ENCODE assay signal across 20 cellular contexts in genomic region chr17:41539071-41539492, GRCh38. TPM values are rescaled to one million over a fixed set of nuclear protein-coding genes. Genes with fewer than 3 reads are reported as not detected.
DNase-seq lines count a peak whose midpoint lies in the region; ATAC-seq and TF ChIP-seq lines count a peak whose summit lies in the region.
"Had no signal": no experiment of that assay in that cellular context is flagged by ENCODE, and none has a peak within 500 bp of the region (broad histone marks: within the 10 kb centered on the region; RNA-seq: fewer than 3 reads in every experiment).

No MANE protein-coding gene starts in this region.

- no peaks in the 10 kb centered on the region for H3K79me2 ChIP-seq in GM23338 (replicated peaks; ENCODE audit: insufficient read depth)
- peaks cover 7% of the 10 kb centered on the region; the same call in 1 of the 2 replicates for H3K79me2 ChIP-seq in PC-9 (ENCODE audit: low read depth)
- peaks cover 5% of the 10 kb centered on the region for H3K79me2 ChIP-seq in trophoblast cell (ENCODE audit: control insufficient read depth, insufficient read depth, low read length, poor library complexity)

- no peaks in the 10 kb centered on the region for H3K9me3 ChIP-seq in PC-9 (ENCODE audit: insufficient read depth, low read depth)
- H3K9me3 ChIP-seq in endodermal cell (ENCODE audit: control insufficient read depth, low read length) = no peaks in the 10 kb centered on the region
- H3K9me3 ChIP-seq in trophoblast cell (ENCODE audit: insufficient read depth, low read depth, low read length) = no peaks in the 10 kb centered on the region
- H3K9me3 ChIP-seq in colonic mucosa = no peaks in the 10 kb centered on the region

- H4K8ac ChIP-seq in trophoblast cell (ENCODE audit: low read depth, low read length) = peak overlapping the region; percentile 6

- no peak overlapping the region for H3K23ac ChIP-seq in trophoblast cell (ENCODE audit: low read length)

- H3K4me1 Mint-ChIP-seq in GM23338 = peaks cover 41% of the 10 kb centered on the region
- H3K4me1 Mint-ChIP-seq in endodermal cell = peaks cover 64% of the 10 kb centered on the region
- H3K4me1 Mint-ChIP-seq in immature natural killer cell = no peaks in the 10 kb centered on the region
- H3K4me1 Mint-ChIP-seq: stimulated activated naive CD8-positive, alpha-beta T cell treated with anti-CD3 and anti-CD28 coated beads, Interleukin-15, amount 100 ng/mL, for 72 hours had no signal

- H3K9ac ChIP-seq in endodermal cell (ENCODE audit: extremely low read depth, low read length, poor library complexity, severe bottlenecking) (no peak overlapping the region), trophoblast cell (ENCODE audit: low read length) (no peak overlapping the region), colonic mucosa (ENCODE audit: low read depth in 2 of 2, low read length in 2 of 2) (no peak overlapping the region)

- H3K4me1 ChIP-seq in GM23338 (ENCODE audit: insufficient read depth) = peaks cover 4% of the 10 kb centered on the region
- H3K4me1 ChIP-seq in PC-9 (replicated peaks; ENCODE audit: insufficient read depth) = peaks cover 87% of the 10 kb centered on the region
- H3K4me1 ChIP-seq in endodermal cell (ENCODE audit: control insufficient read depth, insufficient read depth, low read length) = peaks cover 20% of the 10 kb centered on the region
- peaks cover 43 to 54% of the 10 kb centered on the region in 2 experiments for H3K4me1 ChIP-seq in trophoblast cell (ENCODE audit: control insufficient read depth in 1 of 2, insufficient read depth in 2 of 2, low read length in 2 of 2)
- peaks cover 4% of the 10 kb centered on the region for H3K4me1 ChIP-seq in colonic mucosa

- peak overlapping the region; percentile 61 for H2BK5ac ChIP-seq in trophoblast cell (ENCODE audit: low read depth, low read length, poor library complexity)

- WGBS in endodermal cell (ENCODE audit: insufficient coverage in 1 of 2, insufficient read length in 1 of 2), 2 experiments = 73 to 87% methylated on average over 3 to 5 of the region's 5 CpGs
- WGBS in trophoblast cell (ENCODE audit: extremely low coverage, insufficient coverage, insufficient read length) = no CpG with 5 or more reads among the region's 5 CpGs

- intact Hi-C loops in PC-9 (cut with micrococcal nuclease; ENCODE audit: unreplicated experiment) = no loop called here
- intact Hi-C loops in colonic mucosa (cut with DNase I) = no loop called here

- H3K18ac ChIP-seq in trophoblast cell (ENCODE audit: low read length) = peak overlapping the region; percentile 79

- TF ChIP-seq CTCF in GM23338 (conservative IDR thresholded peaks at IDR 0.05; ENCODE audit: low read depth in 2 of 2) (no peak), PC-9 (conservative IDR thresholded peaks at IDR 0.05) (no peak), endodermal cell (conservative IDR thresholded peaks at IDR 0.05) (no peak), colonic mucosa (IDR thresholded peaks at IDR 0.05) (no peak)

- H3K79me1 ChIP-seq in trophoblast cell (ENCODE audit: low read length) = peaks cover 27% of the 10 kb centered on the region

- DNase-seq in GM23338 (ENCODE audit: low spot score) (no peak), PC-9 (no peak), endodermal cell (peak; percentile 82), trophoblast cell (peak in 1 of 2 donors; percentile 30), HPDE6-E6E7 (ENCODE audit: extremely low spot score) (no peak), immature natural killer cell (no peak), colonic mucosa (no peak)
- DNase-seq: activated CD4-positive, alpha-beta T cell treated with anti-CD3 and anti-CD28 coated beads for 48 hours; C1 segment of cervical spinal cord; central memory CD4-positive, alpha-beta T cell; effector memory CD8-positive, alpha-beta T cell; midbrain; NCI-H748 treated with DMSO at 0.1 percent for 48 hours; stimulated activated CD4-positive, alpha-beta T cell treated with anti-CD3 and anti-CD28 coated beads, Interleukin-12 subunit alpha, Interleukin-12 subunit beta, amount 100 ng/mL, for 4 hours; stimulated activated naive CD8-positive, alpha-beta T cell treated with anti-CD3 and anti-CD28 coated beads, Interleukin-15, amount 100 ng/mL, for 72 hours; T-helper 9 cell had no signal

- H3K9me2 ChIP-seq in GM23338 (ENCODE audit: insufficient read depth) (no peaks in the 10 kb centered on the region), PC-9 (ENCODE audit: insufficient read depth) (no peaks in the 10 kb centered on the region)

- no TSS peak for BruUV-seq in PC-9 (replicated peaks; lab: Mats Ljungman, UMichigan)

- H3K4me3 Mint-ChIP-seq in GM23338 = no peak overlapping the region
- peak overlapping the region; percentile 38 for H3K4me3 Mint-ChIP-seq in endodermal cell
- no peak overlapping the region for H3K4me3 Mint-ChIP-seq in immature natural killer cell
- H3K4me3 Mint-ChIP-seq: activated naive CD8-positive, alpha-beta T cell; effector memory CD8-positive, alpha-beta T cell; stimulated activated naive CD8-positive, alpha-beta T cell treated with anti-CD3 and anti-CD28 coated beads, Interleukin-15, amount 100 ng/mL, for 72 hours had no signal

- peak overlapping the region; percentile 19 for H2BK120ac ChIP-seq in trophoblast cell (ENCODE audit: insufficient read depth, low read length, poor library complexity)

- H4K91ac ChIP-seq in trophoblast cell (ENCODE audit: low read depth, low read length) = peak overlapping the region; percentile 82

- H3K4me3 ChIP-seq in GM23338 (no peak overlapping the region), PC-9 (no peak overlapping the region), endodermal cell (ENCODE audit: low read length) (no peak overlapping the region), trophoblast cell (ENCODE audit: low read depth, low read length) (no peak overlapping the region), colonic mucosa (no peak overlapping the region)

- ATAC-seq in GM23338 (peak; percentile 24), GM18502 (IDR thresholded peaks at IDR 0.05; ENCODE audit: poor library complexity, unreplicated experiment) (no peak)
- ATAC-seq: effector memory CD8-positive, alpha-beta T cell; Right ventricle myocardium inferior; stimulated activated naive CD8-positive, alpha-beta T cell treated with anti-CD3 and anti-CD28 coated beads, Interleukin-15, amount 100 ng/mL, for 72 hours had no signal

- no peak overlapping the region for H3K27ac Mint-ChIP-seq in GM23338
- peak overlapping the region; percentile 93 for H3K27ac Mint-ChIP-seq in endodermal cell
- no peak overlapping the region for H3K27ac Mint-ChIP-seq in immature natural killer cell
- H3K27ac Mint-ChIP-seq: activated naive CD8-positive, alpha-beta T cell; effector memory CD8-positive, alpha-beta T cell; stimulated activated naive CD8-positive, alpha-beta T cell treated with anti-CD3 and anti-CD28 coated beads, Interleukin-15, amount 100 ng/mL, for 72 hours had no signal

- no peaks in the 10 kb centered on the region for H3K36me3 ChIP-seq in GM23338 (ENCODE audit: insufficient read depth)
- H3K36me3 ChIP-seq in PC-9 (ENCODE audit: low read depth) = no peaks in the 10 kb centered on the region
- H3K36me3 ChIP-seq in endodermal cell (ENCODE audit: control insufficient read depth, insufficient read depth, low read length) = no peaks in the 10 kb centered on the region
- H3K36me3 ChIP-seq in trophoblast cell (ENCODE audit: control insufficient read depth in 1 of 2, insufficient read depth in 2 of 2, low read length in 2 of 2) = no peaks in the 10 kb centered on the region
- H3K36me3 ChIP-seq in colonic mucosa = no peaks in the 10 kb centered on the region

- H2AFZ ChIP-seq in GM23338 (peak overlapping the region; percentile 52; the same call in 1 of the 2 replicates), PC-9 (no peak overlapping the region), trophoblast cell (ENCODE audit: insufficient read depth, low read length, poor library complexity) (no peak overlapping the region)

- CTCF ChIA-PET in PC-9 (lab: Charles Lee) = interaction anchor here (1.0 kb wide), 1 partner anchor 35 kb away, joined by 3 read pairs; no protein-coding TSS in a partner anchor

- H3K27ac ChIP-seq in GM23338 (ENCODE audit: low read depth) (no peak overlapping the region), PC-9 (0 out of 2 replicates have a peak overlapping the region, but pooled peaks have one; percentile 80), endodermal cell (ENCODE audit: low read depth, low read length) (no peak overlapping the region), trophoblast cell (ENCODE audit: low read depth, low read length) (peak overlapping the region; percentile 56), colonic mucosa (no peak overlapping the region)

- no peaks in the 10 kb centered on the region for H3K9me3 Mint-ChIP-seq in GM23338
- no peaks in the 10 kb centered on the region for H3K9me3 Mint-ChIP-seq in endodermal cell
- H3K9me3 Mint-ChIP-seq in immature natural killer cell = no peaks in the 10 kb centered on the region
- H3K9me3 Mint-ChIP-seq: effector memory CD8-positive, alpha-beta T cell; stimulated activated naive CD8-positive, alpha-beta T cell treated with anti-CD3 and anti-CD28 coated beads, Interleukin-15, amount 100 ng/mL, for 72 hours had no signal

- H4K20me1 ChIP-seq in GM23338 (replicated peaks; ENCODE audit: insufficient read depth) (no peaks in the 10 kb centered on the region), PC-9 (ENCODE audit: insufficient read depth) (no peaks in the 10 kb centered on the region)

- no peak overlapping the region for H4K12ac ChIP-seq in trophoblast cell (ENCODE audit: low read depth, low read length)

- peak overlapping the region; percentile 67 for H2BK12ac ChIP-seq in trophoblast cell (ENCODE audit: low read length)

- peaks cover 14% of the 10 kb centered on the region for H3K27me3 Mint-ChIP-seq in GM23338 (ENCODE audit: insufficient read depth, low read depth, poor library complexity)
- H3K27me3 Mint-ChIP-seq in endodermal cell (ENCODE audit: insufficient read depth) = no peaks in the 10 kb centered on the region
- peaks cover 0 to 14% (median 2%) of the 10 kb centered on the region in 3 donors for H3K27me3 Mint-ChIP-seq in immature natural killer cell (ENCODE audit: low read depth in 3 of 3)

- POLR2A ChIA-PET in PC-9 (lab: Charles Lee; ENCODE audit: unreplicated experiment) = interaction anchor here (0.5 to 0.6 kb wide), 2 partner anchors 11 to 33 kb away, joined by 3 read pairs; partner anchors contain the start of gene KRT19

- H2AK5ac ChIP-seq in trophoblast cell (ENCODE audit: low read length) = peak overlapping the region; percentile 95

- no peaks in the 10 kb centered on the region for H3K36me3 Mint-ChIP-seq in GM23338 (ENCODE audit: low read depth)
- no peaks in the 10 kb centered on the region for H3K36me3 Mint-ChIP-seq in endodermal cell (ENCODE audit: low read depth)
- no peaks in the 10 kb centered on the region for H3K36me3 Mint-ChIP-seq in immature natural killer cell
- H3K36me3 Mint-ChIP-seq: activated naive CD8-positive, alpha-beta T cell had no signal

- peak overlapping the region; percentile 77 for H3K14ac ChIP-seq in trophoblast cell (ENCODE audit: low read length)

- H3K27me3 ChIP-seq in GM23338 (ENCODE audit: insufficient read depth) (no peaks in the 10 kb centered on the region), PC-9 (ENCODE audit: insufficient read depth, low read depth) (no peaks in the 10 kb centered on the region), endodermal cell (ENCODE audit: control insufficient read depth, insufficient read depth, low read length, poor library complexity, severe bottlenecking) (no peaks in the 10 kb centered on the region), trophoblast cell (ENCODE audit: insufficient read depth, low read length) (no peaks in the 10 kb centered on the region), colonic mucosa (no peaks in the 10 kb centered on the region)

- H3F3A ChIP-seq in GM23338 (replicated peaks; ENCODE audit: low read depth) (no peaks in the 10 kb centered on the region), PC-9 (ENCODE audit: insufficient read depth, low read depth) (peaks cover 72% of the 10 kb centered on the region)

- H3K4me2 ChIP-seq in GM23338 (0 out of 2 replicates have a peak overlapping the region, but pooled peaks have one; percentile 38), PC-9 (peak overlapping the region; percentile 75; the same call in 1 of the 2 replicates), trophoblast cell (ENCODE audit: low read length) (no peak overlapping the region)

- H3K4ac ChIP-seq in trophoblast cell (ENCODE audit: low read depth, low read length) = peak overlapping the region; percentile 3

RNA-seq across cellular contexts. Expression of gene KRT19, which starts 11.0 kb away (rescaled TPM):
- 109 and 134 TPM in 2 replicates for total RNA-seq in GM23338 (2014; rRNA removed; shearing (Covaris generic))
- polyA plus RNA-seq in GM23338 (2016; fragmentation: Nextera tagmentation; extraction: Ambion mirVana) (105 and 112 TPM in 2 replicates), immature natural killer cell (not detected)
- total RNA-seq in PC-9 (2021) (1,811 and 2,277 TPM in 2 replicates), endodermal cell (1,000 to 10,000 TPM in 1 of 2 donors, 100 to 1,000 TPM in 1; 750 to 1,012 TPM), colonic mucosa (1,000 to 10,000 TPM; 2,159 to 2,203 TPM)
- 178 TPM for polyA plus RNA-seq in endodermal cell (2013, experiment 1 of 2)
- polyA plus RNA-seq in endodermal cell (2013, experiment 2 of 2) = 191 TPM
- 1,394 and 1,458 TPM in 2 replicates for polyA plus RNA-seq in trophoblast cell (2013)

RNA-seq across cellular contexts. Expression of gene KRT15, which starts 20.4 kb away (rescaled TPM):
- 0.03 and 1.2 TPM in 2 replicates for total RNA-seq in GM23338 (2014; rRNA removed; shearing (Covaris generic))
- polyA plus RNA-seq in GM23338 (2016; fragmentation: Nextera tagmentation; extraction: Ambion mirVana) = not detected in 2 replicates
- total RNA-seq in PC-9 (2021) = 41.9 and 49.9 TPM in 2 replicates
- total RNA-seq in endodermal cell = 1 to 10 TPM in 1 of 2 donors, under 1 TPM in 1; 0.95 to 1.2 TPM
- polyA plus RNA-seq in endodermal cell (2013, experiment 1 of 2) = not detected
- polyA plus RNA-seq in endodermal cell (2013, experiment 2 of 2) = not detected
- polyA plus RNA-seq in trophoblast cell (2013) = 0.40 and 0.64 TPM in 2 replicates
- not detected for polyA plus RNA-seq in immature natural killer cell
- 10 to 100 TPM in 1 of 2 donors, 1 to 10 TPM in 1; 5.8 to 20.0 TPM for total RNA-seq in colonic mucosa
- total RNA-seq: osteocyte, Right ventricle myocardium inferior had no signal

RNA-seq across cellular contexts. Expression of gene KRT9, which starts 32.8 kb away (rescaled TPM):
- not detected in 2 replicates for total RNA-seq in GM23338 (2014; rRNA removed; shearing (Covaris generic))
- polyA plus RNA-seq in GM23338 (2016; fragmentation: Nextera tagmentation; extraction: Ambion mirVana) = not detected in 2 replicates
- 0.55 and 0.73 TPM in 2 replicates for total RNA-seq in PC-9 (2021)
- not detected for total RNA-seq in endodermal cell
- not detected for polyA plus RNA-seq in endodermal cell (2013, experiment 1 of 2)
- not detected for polyA plus RNA-seq in endodermal cell (2013, experiment 2 of 2)
- polyA plus RNA-seq in trophoblast cell (2013) = 0.19 TPM in 2 replicates
- polyA plus RNA-seq in immature natural killer cell = not detected
- total RNA-seq in colonic mucosa = not detected
- total RNA-seq: Right ventricle myocardium inferior had no signal

RNA-seq across cellular contexts. Expression of gene KRT13, which starts 33.7 kb away (rescaled TPM):
- not detected in 2 replicates for total RNA-seq in GM23338 (2014; rRNA removed; shearing (Covaris generic))
- polyA plus RNA-seq in GM23338 (2016; fragmentation: Nextera tagmentation; extraction: Ambion mirVana) = not detected in 2 replicates
- 606 and 1,548 TPM in 2 replicates for total RNA-seq in PC-9 (2021)
- total RNA-seq in endodermal cell = not detected
- not detected for polyA plus RNA-seq in endodermal cell (2013, experiment 1 of 2)
- not detected for polyA plus RNA-seq in endodermal cell (2013, experiment 2 of 2)
- polyA plus RNA-seq in trophoblast cell (2013) = not detected in 2 replicates
- polyA plus RNA-seq in immature natural killer cell = not detected
- under 1 TPM in 1 of 2 donors, not detected in 1; 0.25 TPM for total RNA-seq in colonic mucosa
- total RNA-seq: osteocyte, Right ventricle myocardium inferior had no signal

RNA-seq across cellular contexts. Expression of gene KRT14, which starts 47.6 kb away (rescaled TPM):
- total RNA-seq in GM23338 (2014; rRNA removed; shearing (Covaris generic)) = not detected in 2 replicates
- polyA plus RNA-seq in GM23338 (2016; fragmentation: Nextera tagmentation; extraction: Ambion mirVana) = not detected in 2 replicates
- total RNA-seq in PC-9 (2021) = 2.2 and 2.5 TPM in 2 replicates
- total RNA-seq in endodermal cell = not detected
- polyA plus RNA-seq in endodermal cell (2013, experiment 1 of 2) = not detected
- not detected for polyA plus RNA-seq in endodermal cell (2013, experiment 2 of 2)
- 12.0 and 12.4 TPM in 2 replicates for polyA plus RNA-seq in trophoblast cell (2013)
- not detected for polyA plus RNA-seq in immature natural killer cell
- total RNA-seq in colonic mucosa = not detected
- total RNA-seq: osteocyte, Right ventricle myocardium inferior had no signal

Comparison
In these comparisons a context has a peak if more than half of its experiments do, and no peak if none do; other contexts are left out.
1. H3K27ac ChIP-seq: peak in PC-9 (single experiment) and trophoblast cell (single experiment); none in GM23338 (single experiment), endodermal cell (single experiment) and colonic mucosa (single experiment).